18 cellular contexts compared by ENCODE assay signal in the genomic region with DNA sequence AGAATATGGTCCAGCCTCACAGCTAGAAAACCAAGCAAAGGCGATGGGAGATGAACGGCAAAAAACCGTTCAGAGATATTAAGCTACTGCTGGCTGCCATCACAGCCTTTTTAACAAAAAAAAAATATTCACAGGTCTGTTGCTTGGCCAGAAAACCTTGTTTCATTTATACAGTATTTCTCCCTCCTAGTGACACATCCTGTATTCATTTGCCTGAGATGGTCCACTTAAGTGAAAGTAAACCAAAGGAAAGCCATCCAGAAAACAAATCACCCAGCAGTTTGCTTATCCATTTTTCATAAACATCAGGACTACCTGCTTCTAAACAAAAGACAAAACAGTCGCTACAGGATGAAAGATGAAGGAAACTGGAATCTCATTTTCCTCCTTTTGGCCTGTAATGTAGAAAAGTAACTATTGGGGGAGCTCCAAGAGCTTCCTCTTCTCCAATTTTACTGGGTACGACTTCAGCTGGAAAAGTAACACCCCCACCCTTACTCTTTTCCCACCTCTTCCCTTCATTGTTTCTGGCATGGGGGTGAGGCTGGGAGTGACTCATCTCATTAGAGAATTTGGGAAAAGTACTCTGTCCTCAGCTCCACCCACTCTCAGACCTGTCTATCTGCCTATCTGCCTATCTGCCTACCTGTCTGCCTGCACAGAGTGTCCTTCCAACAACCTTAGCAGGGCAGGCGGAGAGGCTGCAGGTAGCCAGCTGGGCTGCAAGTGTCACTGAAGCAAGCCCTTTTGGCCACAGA.
DNase-seq lines count a peak whose midpoint lies in the region; ATAC-seq and TF ChIP-seq lines count a peak whose summit lies in the region.
"Had no signal": no experiment of that assay in that cellular context is flagged by ENCODE, and none has a peak within 500 bp of the region (broad histone marks: within the 10 kb centered on the region; RNA-seq: fewer than 3 reads in every experiment).

No MANE protein-coding gene starts in this region.

- ATAC-seq in GM19395 (IDR thresholded peaks at IDR 0.05; ENCODE audit: unreplicated experiment), result no peak
- ATAC-seq: activated T-cell treated with anti-CD3 and anti-CD28 coated beads, Interleukin-2, amount 50 U/mL, for 72 hours had no signal

- H3K4me1 ChIP-seq in HEK293 (ENCODE audit: control insufficient read depth, insufficient read depth, low read length) (peaks cover 9% of the 10 kb centered on the region; the same call in 1 of the 2 replicates), endodermal cell (ENCODE audit: control insufficient read depth, insufficient read depth, low read length) (peaks cover 20% of the 10 kb centered on the region)
- H3K4me1 ChIP-seq: Peyer's patch had no signal

- H3K9me3 Mint-ChIP-seq in endodermal cell, result no peaks in the 10 kb centered on the region
- H3K9me3 Mint-ChIP-seq in T-helper 2 cell treated with Interferon-gamma antibody and Interleukin-4, amounts not matched to agents 5 μg/mL and 100 μg/mL, for 36 hours, result no peaks in the 10 kb centered on the region
- H3K9me3 Mint-ChIP-seq: activated CD4-positive, alpha-beta memory T cell treated with anti-CD3 and anti-CD28 coated beads, Interleukin-2, amount 10 ng/mL, durations not matched to agents 7 days and 5 days; activated T-cell treated with anti-CD3 and anti-CD28 coated beads, Interleukin-2, amount 50 U/mL, for 72 hours; naive B cell had no signal

- DNase-seq in AG20443 (ENCODE audit: low spot score) (peak; percentile 25), endodermal cell (peak; percentile 92), kidney epithelial cell (ENCODE audit: low read depth) (no peak), NCI-H1436 (lab: John Stamatoyannopoulos, UW) (no peak)
- no peak for DNase-seq in activated T-cell treated with anti-CD3 and anti-CD28 coated beads, Interleukin-2, amount 50 U/mL, for 48 hours
- DNase-seq in T-helper 2 cell treated with Interferon-gamma antibody and Interleukin-4, amounts not matched to agents 5 μg/mL and 100 μg/mL, for 36 hours (ENCODE audit: low spot score), result no peak
- DNase-seq: activated CD4-positive, alpha-beta memory T cell treated with anti-CD3 and anti-CD28 coated beads, Interleukin-2, amount 10 ng/mL, durations not matched to agents 7 days and 5 days; activated T-cell treated with anti-CD3 and anti-CD28 coated beads, Interleukin-2, amount 50 U/mL, for 72 hours; AML-193; COR-L47; MV-4-11; naive B cell; NCI-H2081 treated with DMSO at 0.1 percent for 48 hours; NCI-H526; Peyer's patch had no signal

- H3K27ac ChIP-seq in HEK293 (ENCODE audit: extremely low read depth, low read depth, low read length) (no peak overlapping the region), endodermal cell (ENCODE audit: low read depth, low read length) (no peak overlapping the region)
- H3K27ac ChIP-seq: Peyer's patch had no signal

- H3K9ac ChIP-seq in endodermal cell (ENCODE audit: extremely low read depth, low read length, poor library complexity, severe bottlenecking), result no peak overlapping the region

- POLR2A ChIA-PET in HEK293 (lab: Yijun Ruan, JAX), result no interaction called here

- H3K27ac Mint-ChIP-seq in endodermal cell, result peak overlapping the region; percentile 41
- no peak overlapping the region for H3K27ac Mint-ChIP-seq in T-helper 2 cell treated with Interferon-gamma antibody and Interleukin-4, amounts not matched to agents 5 μg/mL and 100 μg/mL, for 36 hours
- H3K27ac Mint-ChIP-seq: activated CD4-positive, alpha-beta memory T cell treated with anti-CD3 and anti-CD28 coated beads, Interleukin-2, amount 10 ng/mL, durations not matched to agents 7 days and 5 days; activated T-cell treated with anti-CD3 and anti-CD28 coated beads, Interleukin-2, amount 50 U/mL, for 72 hours had no signal

- H3K27me3 Mint-ChIP-seq in endodermal cell (ENCODE audit: insufficient read depth), result no peaks in the 10 kb centered on the region
- H3K27me3 Mint-ChIP-seq in T-helper 2 cell treated with Interferon-gamma antibody and Interleukin-4, amounts not matched to agents 5 μg/mL and 100 μg/mL, for 36 hours (ENCODE audit: low read depth), result no peaks in the 10 kb centered on the region
- H3K27me3 Mint-ChIP-seq: activated CD4-positive, alpha-beta memory T cell treated with anti-CD3 and anti-CD28 coated beads, Interleukin-2, amount 10 ng/mL, durations not matched to agents 7 days and 5 days; naive B cell had no signal

- peaks cover 45% of the 10 kb centered on the region for H3K4me1 Mint-ChIP-seq in endodermal cell
- H3K4me1 Mint-ChIP-seq in T-helper 2 cell treated with Interferon-gamma antibody and Interleukin-4, amounts not matched to agents 5 μg/mL and 100 μg/mL, for 36 hours (ENCODE audit: low read depth), result no peaks in the 10 kb centered on the region
- H3K4me1 Mint-ChIP-seq: activated CD4-positive, alpha-beta memory T cell treated with anti-CD3 and anti-CD28 coated beads, Interleukin-2, amount 10 ng/mL, durations not matched to agents 7 days and 5 days; naive B cell had no signal

- peaks cover 28% of the 10 kb centered on the region for H3K36me3 Mint-ChIP-seq in endodermal cell (ENCODE audit: low read depth)
- no peaks in the 10 kb centered on the region for H3K36me3 Mint-ChIP-seq in T-helper 2 cell treated with Interferon-gamma antibody and Interleukin-4, amounts not matched to agents 5 μg/mL and 100 μg/mL, for 36 hours (ENCODE audit: low read depth)
- H3K36me3 Mint-ChIP-seq: naive B cell had no signal

- H3K9me3 ChIP-seq in HEK293 (ENCODE audit: control insufficient read depth, insufficient read depth, low read depth, low read length), result no peaks in the 10 kb centered on the region
- no peaks in the 10 kb centered on the region for H3K9me3 ChIP-seq in endodermal cell (ENCODE audit: control insufficient read depth, low read length)
- H3K9me3 ChIP-seq: Peyer's patch had no signal

- TF ChIP-seq CTCF in HEK293 (tag by site-specific recombination; IDR thresholded peaks at IDR 0.05), result no peak
- TF ChIP-seq CTCF in endodermal cell (conservative IDR thresholded peaks at IDR 0.05), result peak; percentile 54
- TF ChIP-seq CTCF in kidney epithelial cell (IDR thresholded peaks at IDR 0.05; ENCODE audit: insufficient read depth, low read length, poor library complexity, severe bottlenecking), result peak; percentile 6

- CTCF ChIA-PET in HEK293 (lab: Yijun Ruan, JAX), result interaction anchor here (0.6 to 1.1 kb wide), 3 partner anchors 11 to 832 kb away, joined by 3 read pairs; no protein-coding TSS in a partner anchor

- H3K27me3 ChIP-seq in endodermal cell (ENCODE audit: control insufficient read depth, insufficient read depth, low read length, poor library complexity, severe bottlenecking) (no peaks in the 10 kb centered on the region), kidney epithelial cell (ENCODE audit: control insufficient read depth, insufficient read depth, low read length) (no peaks in the 10 kb centered on the region)
- H3K27me3 ChIP-seq: Peyer's patch had no signal

- 41 to 54% methylated on average over 4 to 6 of the region's 6 CpGs for WGBS in endodermal cell (ENCODE audit: insufficient coverage in 1 of 2, insufficient read length in 1 of 2), 2 experiments

- no peak overlapping the region for H3K4me3 Mint-ChIP-seq in endodermal cell
- no peak overlapping the region for H3K4me3 Mint-ChIP-seq in T-helper 2 cell treated with Interferon-gamma antibody and Interleukin-4, amounts not matched to agents 5 μg/mL and 100 μg/mL, for 36 hours
- H3K4me3 Mint-ChIP-seq: activated CD4-positive, alpha-beta memory T cell treated with anti-CD3 and anti-CD28 coated beads, Interleukin-2, amount 10 ng/mL, durations not matched to agents 7 days and 5 days; activated T-cell treated with anti-CD3 and anti-CD28 coated beads, Interleukin-2, amount 50 U/mL, for 72 hours; naive B cell had no signal

- no peak overlapping the region for H3K4me3 ChIP-seq in HEK293 (ENCODE audit: low read depth, low read length)
- H3K4me3 ChIP-seq in endodermal cell (ENCODE audit: low read length), result peak overlapping the region; percentile 27
- H3K4me3 ChIP-seq in kidney epithelial cell (ENCODE audit: low read depth, low read length), result no peak overlapping the region
- H3K4me3 ChIP-seq: Peyer's patch, smooth muscle cell had no signal

- H3K36me3 ChIP-seq in HEK293 (ENCODE audit: control insufficient read depth in 2 of 2, insufficient read depth in 1 of 2, low read length in 2 of 2) (peaks cover 8 to 9% of the 10 kb centered on the region in 2 experiments), endodermal cell (ENCODE audit: control insufficient read depth, insufficient read depth, low read length) (peaks cover 53% of the 10 kb centered on the region), kidney epithelial cell (ENCODE audit: control insufficient read depth, insufficient read depth, low read length) (no peaks in the 10 kb centered on the region)
- H3K36me3 ChIP-seq: Peyer's patch had no signal

TF ChIP-seq in HEK293, 187 proteins besides CTCF, POLR2A, EP300 and RAD21:
- TF ChIP-seq, protein P1, sequence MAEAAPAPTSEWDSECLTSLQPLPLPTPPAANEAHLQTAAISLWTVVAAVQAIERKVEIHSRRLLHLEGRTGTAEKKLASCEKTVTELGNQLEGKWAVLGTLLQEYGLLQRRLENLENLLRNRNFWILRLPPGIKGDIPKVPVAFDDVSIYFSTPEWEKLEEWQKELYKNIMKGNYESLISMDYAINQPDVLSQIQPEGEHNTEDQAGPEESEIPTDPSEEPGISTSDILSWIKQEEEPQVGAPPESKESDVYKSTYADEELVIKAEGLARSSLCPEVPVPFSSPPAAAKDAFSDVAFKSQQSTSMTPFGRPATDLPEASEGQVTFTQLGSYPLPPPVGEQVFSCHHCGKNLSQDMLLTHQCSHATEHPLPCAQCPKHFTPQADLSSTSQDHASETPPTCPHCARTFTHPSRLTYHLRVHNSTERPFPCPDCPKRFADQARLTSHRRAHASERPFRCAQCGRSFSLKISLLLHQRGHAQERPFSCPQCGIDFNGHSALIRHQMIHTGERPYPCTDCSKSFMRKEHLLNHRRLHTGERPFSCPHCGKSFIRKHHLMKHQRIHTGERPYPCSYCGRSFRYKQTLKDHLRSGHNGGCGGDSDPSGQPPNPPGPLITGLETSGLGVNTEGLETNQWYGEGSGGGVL (tag by site-specific recombination; IDR thresholded peaks at IDR 0.05), result 0 out of 2 replicates have a peak, but pooled peaks have one; percentile 29
- peak; percentile 42; the same call in 1 of the 2 replicates for TF ChIP-seq ZFHX2 (tag by site-specific recombination; conservative IDR thresholded peaks at IDR 0.05)
- TF ChIP-seq ZNF416 (tag by site-specific recombination; IDR thresholded peaks at IDR 0.05), result no peak

Comparison
In these comparisons a context has a peak if more than half of its experiments do, and no peak if none do; other contexts are left out.
1. DNase-seq: peak in AG20443 (single experiment) and endodermal cell (single experiment); none in kidney epithelial cell (single experiment), NCI-H1436 (single experiment), activated T-cell treated with anti-CD3 and anti-CD28 coated beads, Interleukin-2, amount 50 U/mL, for 48 hours (0 of 2) and T-helper 2 cell treated with Interferon-gamma antibody and Interleukin-4, amounts not matched to agents 5 μg/mL and 100 μg/mL, for 36 hours (single experiment).